Comparison of ENCODE assay signal across 12 cellular contexts in the genomic region with DNA sequence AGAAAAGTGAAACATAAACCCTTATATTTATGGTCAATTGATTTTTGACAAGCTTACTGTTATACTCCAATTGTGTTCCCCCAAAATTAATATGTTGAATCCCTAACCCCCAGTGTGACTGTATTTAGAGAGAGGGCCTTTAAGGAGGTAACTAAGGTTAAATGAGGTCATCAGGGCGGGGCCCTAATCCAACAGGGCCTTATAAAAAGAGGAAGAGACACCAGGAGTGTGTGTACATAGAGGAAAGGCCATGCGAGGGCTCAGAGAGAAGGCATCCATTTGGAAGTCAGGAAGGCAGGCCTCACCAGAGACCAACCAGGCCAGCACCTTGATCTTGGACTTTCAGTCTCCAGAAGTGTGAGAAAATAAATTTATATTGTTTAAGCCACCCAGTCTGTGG. TPM values are rescaled to one million over a fixed set of nuclear protein-coding genes. Genes with fewer than 3 reads are reported as not detected.
A peak's percentile ranks its signal among the peaks of the same experiment; 100 is the strongest.
DNase-seq lines count a peak whose midpoint lies in the region; ATAC-seq and TF ChIP-seq lines count a peak whose summit lies in the region.
"Had no signal": no experiment of that assay in that cellular context is flagged by ENCODE, and none has a peak within 500 bp of the region (broad histone marks: within the 10 kb centered on the region; RNA-seq: fewer than 3 reads in every experiment).

No MANE protein-coding gene starts in this region.

- H4K20me1 ChIP-seq in OCI-LY7 (ENCODE audit: insufficient read depth, low read length): no peaks in the 10 kb centered on the region

- no peaks in the 10 kb centered on the region for H3K9me2 ChIP-seq in OCI-LY7 (ENCODE audit: insufficient read depth, low read length)

- H3K9me3 ChIP-seq in OCI-LY7 (ENCODE audit: low read length): no peaks in the 10 kb centered on the region
- H3K9me3 ChIP-seq: tibial artery had no signal

- peaks cover 4 to 18% of the 10 kb centered on the region in 2 donors for H3K36me3 Mint-ChIP-seq in activated T-cell treated with anti-CD3 and anti-CD28 coated beads, Interleukin-2, amount 50 U/mL, for 72 hours (ENCODE audit: insufficient read depth in 2 of 2)
- H3K36me3 Mint-ChIP-seq in activated T-cell treated with anti-CD3 and anti-CD28 coated beads, Interleukin-2, amount 50 U/mL, for 4 hours (ENCODE audit: insufficient read depth): peaks cover 48% of the 10 kb centered on the region
- peaks cover 88% of the 10 kb centered on the region for H3K36me3 Mint-ChIP-seq in activated T-helper 2 cell treated with anti-CD3 and anti-CD28 coated beads, Interferon-gamma antibody, Interleukin-2, Interleukin-4, amounts not matched to agents 10 μg/mL and 5 μg/mL and 100 μg/mL, durations not matched to agents 14 hours and 24 hours and 36 hours (ENCODE audit: low read depth)
- H3K36me3 Mint-ChIP-seq in progenitor cell of endocrine pancreas (ENCODE audit: insufficient read depth) (peaks cover 37% of the 10 kb centered on the region), Calu3 (ENCODE audit: insufficient read depth, unreplicated experiment) (peaks cover 47% of the 10 kb centered on the region)

- CTCF ChIA-PET in Calu3 (lab: Charles Lee): interaction anchor here (0.7 kb wide), 1 partner anchor 11 kb away, joined by 5 read pairs; no protein-coding TSS in a partner anchor
- CTCF ChIA-PET in OCI-LY7 (lab: Charles Lee; ENCODE audit: unreplicated experiment): no interaction called here

- no peaks in the 10 kb centered on the region for H3K27me3 Mint-ChIP-seq in activated T-cell treated with anti-CD3 and anti-CD28 coated beads, Interleukin-2, amount 50 U/mL, for 72 hours (ENCODE audit: low read depth)
- H3K27me3 Mint-ChIP-seq in activated T-cell treated with anti-CD3 and anti-CD28 coated beads, Interleukin-2, amount 50 U/mL, for 4 hours (ENCODE audit: low read depth): no peaks in the 10 kb centered on the region
- H3K27me3 Mint-ChIP-seq in activated T-helper 2 cell treated with anti-CD3 and anti-CD28 coated beads, Interferon-gamma antibody, Interleukin-2, Interleukin-4, amounts not matched to agents 10 μg/mL and 5 μg/mL and 100 μg/mL, durations not matched to agents 14 hours and 24 hours and 36 hours (ENCODE audit: low read depth): no peaks in the 10 kb centered on the region
- H3K27me3 Mint-ChIP-seq in progenitor cell of endocrine pancreas: no peaks in the 10 kb centered on the region
- no peaks in the 10 kb centered on the region for H3K27me3 Mint-ChIP-seq in Calu3 (ENCODE audit: unreplicated experiment)

- H3K4me1 ChIP-seq in OCI-LY7 (ENCODE audit: insufficient read depth, low read length, poor library complexity, severe bottlenecking): no peaks in the 10 kb centered on the region
- H3K4me1 ChIP-seq: tibial artery had no signal

- ATAC-seq in activated T-cell treated with anti-CD3 and anti-CD28 coated beads, Interleukin-2, amount 50 U/mL, for 72 hours (replicated peaks in 1 of 2): no peak
- no peak for ATAC-seq in activated T-cell treated with anti-CD3 and anti-CD28 coated beads, Interleukin-2, amount 50 U/mL, for 4 hours

- POLR2A ChIA-PET in OCI-LY7 (lab: Charles Lee): interaction anchor here (1.0 kb wide), 1 partner anchor 15 kb away, joined by 3 read pairs; a partner anchor contains a TSS

- no peak for DNase-seq in activated T-cell treated with anti-CD3 and anti-CD28 coated beads, Interleukin-2, amount 50 U/mL, for 72 hours
- no peak for DNase-seq in activated T-cell treated with anti-CD3 and anti-CD28 coated beads, Interleukin-2, amount 50 U/mL, for 4 hours
- DNase-seq in NOMO-1 treated with DMSO at 0.1 percent for 48 hours (lab: John Stamatoyannopoulos, UW; ENCODE audit: unreplicated experiment) (peak; percentile 82), progenitor cell of endocrine pancreas (ENCODE audit: low spot score, unreplicated experiment) (no peak), Calu3 (no peak), inferior parietal cortex (ENCODE audit: extremely low spot score) (no peak), OCI-LY7 (ENCODE audit: low spot score) (no peak)
- DNase-seq in activated T-helper 2 cell treated with anti-CD3 and anti-CD28 coated beads, Interferon-gamma antibody, Interleukin-2, Interleukin-4, amounts not matched to agents 10 μg/mL and 5 μg/mL and 100 μg/mL, durations not matched to agents 14 hours and 24 hours and 36 hours (ENCODE audit: low spot score): no peak
- DNase-seq: NCI-H146, NCI-H446 treated with DMSO at 0.1 percent for 48 hours had no signal

- peak overlapping the region; percentile 21 for H3K27ac Mint-ChIP-seq in activated T-cell treated with anti-CD3 and anti-CD28 coated beads, Interleukin-2, amount 50 U/mL, for 72 hours
- peak overlapping the region; percentile 83 for H3K27ac Mint-ChIP-seq in activated T-helper 2 cell treated with anti-CD3 and anti-CD28 coated beads, Interferon-gamma antibody, Interleukin-2, Interleukin-4, amounts not matched to agents 10 μg/mL and 5 μg/mL and 100 μg/mL, durations not matched to agents 14 hours and 24 hours and 36 hours
- H3K27ac Mint-ChIP-seq in progenitor cell of endocrine pancreas: peak overlapping the region; percentile 29
- no peak overlapping the region for H3K27ac Mint-ChIP-seq in Calu3 (ENCODE audit: unreplicated experiment)

- TF ChIP-seq CTCF in progenitor cell of endocrine pancreas (IDR thresholded peaks at IDR 0.05; ENCODE audit: unreplicated experiment) (no peak), Calu3 (IDR thresholded peaks at IDR 0.05; ENCODE audit: unreplicated experiment) (no peak), OCI-LY7 (conservative IDR thresholded peaks at IDR 0.05; ENCODE audit: low read length) (no peak)

- H3K27ac ChIP-seq in OCI-LY7 (ENCODE audit: low read depth, low read length, poor library complexity, severe bottlenecking): no peak overlapping the region
- H3K27ac ChIP-seq: tibial artery had no signal

- peaks cover 23% of the 10 kb centered on the region for H3K4me1 Mint-ChIP-seq in activated T-cell treated with anti-CD3 and anti-CD28 coated beads, Interleukin-2, amount 50 U/mL, for 72 hours (ENCODE audit: low read depth)
- peaks cover 29% of the 10 kb centered on the region for H3K4me1 Mint-ChIP-seq in activated T-cell treated with anti-CD3 and anti-CD28 coated beads, Interleukin-2, amount 50 U/mL, for 4 hours (ENCODE audit: low read depth)
- peaks cover 47% of the 10 kb centered on the region for H3K4me1 Mint-ChIP-seq in activated T-helper 2 cell treated with anti-CD3 and anti-CD28 coated beads, Interferon-gamma antibody, Interleukin-2, Interleukin-4, amounts not matched to agents 10 μg/mL and 5 μg/mL and 100 μg/mL, durations not matched to agents 14 hours and 24 hours and 36 hours (ENCODE audit: low read depth)
- H3K4me1 Mint-ChIP-seq in progenitor cell of endocrine pancreas (ENCODE audit: low read depth) (peaks cover 3% of the 10 kb centered on the region), Calu3 (ENCODE audit: low read depth, unreplicated experiment) (peaks cover 29% of the 10 kb centered on the region)

- intact Hi-C loops in activated T-helper 2 cell treated with anti-CD3 and anti-CD28 coated beads, Interferon-gamma antibody, Interleukin-2, Interleukin-4, amounts not matched to agents 10 μg/mL and 5 μg/mL and 100 μg/mL, durations not matched to agents 14 hours and 24 hours and 36 hours (cut with micrococcal nuclease): loop anchor here (1.0 to 5.0 kb wide), 3 partner anchors 14 to 319 kb away; a partner anchor contains a TSS
- intact Hi-C loops in Calu3 (cut with micrococcal nuclease; ENCODE audit: unreplicated experiment) (no loop called here), OCI-LY7 (cut with micrococcal nuclease; ENCODE audit: unreplicated experiment) (no loop called here)

- H3K36me3 ChIP-seq in OCI-LY7 (ENCODE audit: insufficient read depth, low read length): peaks cover 93% of the 10 kb centered on the region

- no peaks in the 10 kb centered on the region for H3K79me2 ChIP-seq in OCI-LY7 (ENCODE audit: insufficient read depth, low read depth, low read length)

- H3K4me3 Mint-ChIP-seq in activated T-cell treated with anti-CD3 and anti-CD28 coated beads, Interleukin-2, amount 50 U/mL, for 72 hours: no peak overlapping the region
- no peak overlapping the region for H3K4me3 Mint-ChIP-seq in activated T-cell treated with anti-CD3 and anti-CD28 coated beads, Interleukin-2, amount 50 U/mL, for 4 hours
- no peak overlapping the region for H3K4me3 Mint-ChIP-seq in activated T-helper 2 cell treated with anti-CD3 and anti-CD28 coated beads, Interferon-gamma antibody, Interleukin-2, Interleukin-4, amounts not matched to agents 10 μg/mL and 5 μg/mL and 100 μg/mL, durations not matched to agents 14 hours and 24 hours and 36 hours (ENCODE audit: low read depth)
- H3K4me3 Mint-ChIP-seq in progenitor cell of endocrine pancreas (ENCODE audit: low read depth): no peak overlapping the region
- no peak overlapping the region for H3K4me3 Mint-ChIP-seq in Calu3 (ENCODE audit: low read depth, unreplicated experiment)

- BruUV-seq in Calu3 (replicated peaks; lab: Mats Ljungman, UMichigan) (no TSS peak), OCI-LY7 (replicated peaks; lab: Mats Ljungman, UMichigan) (no TSS peak)

- no peak overlapping the region for H3K4me3 ChIP-seq in OCI-LY7 (ENCODE audit: low read depth, low read length, poor library complexity, severe bottlenecking)
- H3K4me3 ChIP-seq: tibial artery had no signal

- H3K9me3 Mint-ChIP-seq in activated T-cell treated with anti-CD3 and anti-CD28 coated beads, Interleukin-2, amount 50 U/mL, for 72 hours: no peaks in the 10 kb centered on the region
- H3K9me3 Mint-ChIP-seq in activated T-cell treated with anti-CD3 and anti-CD28 coated beads, Interleukin-2, amount 50 U/mL, for 4 hours: no peaks in the 10 kb centered on the region
- H3K9me3 Mint-ChIP-seq in activated T-helper 2 cell treated with anti-CD3 and anti-CD28 coated beads, Interferon-gamma antibody, Interleukin-2, Interleukin-4, amounts not matched to agents 10 μg/mL and 5 μg/mL and 100 μg/mL, durations not matched to agents 14 hours and 24 hours and 36 hours: no peaks in the 10 kb centered on the region
- H3K9me3 Mint-ChIP-seq in progenitor cell of endocrine pancreas (ENCODE audit: low read depth) (no peaks in the 10 kb centered on the region), Calu3 (ENCODE audit: low read depth, unreplicated experiment) (no peaks in the 10 kb centered on the region)

- H2AFZ ChIP-seq in OCI-LY7 (ENCODE audit: low read length): no peak overlapping the region

- H3K4me2 ChIP-seq in OCI-LY7 (ENCODE audit: low read length): no peak overlapping the region

RNA-seq across cellular contexts. Expression of a gene that starts 6.5 kb away (rescaled TPM):
- 10 to 100 TPM; 65.7 to 71.3 TPM for total RNA-seq in activated T-cell treated with anti-CD3 and anti-CD28 coated beads, Interleukin-2, amount 50 U/mL, for 72 hours
- 10 to 100 TPM; 79.2 to 86.8 (median 80.1) TPM for total RNA-seq in activated T-cell treated with anti-CD3 and anti-CD28 coated beads, Interleukin-2, amount 50 U/mL, for 4 hours
- 73.7 and 75.4 TPM in 2 replicates for total RNA-seq in activated T-helper 2 cell treated with anti-CD3 and anti-CD28 coated beads, Interferon-gamma antibody, Interleukin-2, Interleukin-4, amounts not matched to agents 10 μg/mL and 5 μg/mL and 100 μg/mL, durations not matched to agents 14 hours and 24 hours and 36 hours
- 88.5 and 99.0 TPM in 2 replicates for total RNA-seq in progenitor cell of endocrine pancreas
- total RNA-seq in Calu3 (2022): 70.3 and 75.5 TPM in 2 replicates
- total RNA-seq in OCI-LY7 (2014; rRNA removed; shearing (Covaris generic)): 41.5 and 50.5 TPM in 2 replicates
- 80.2 and 93.3 TPM in 2 replicates for total RNA-seq in OCI-LY7 (2022)

RNA-seq across cellular contexts. Expression of a gene that starts 14.6 kb away (rescaled TPM):
- total RNA-seq in activated T-cell treated with anti-CD3 and anti-CD28 coated beads, Interleukin-2, amount 50 U/mL, for 72 hours: 10 to 100 TPM; 47.4 to 49.9 TPM
- total RNA-seq in activated T-cell treated with anti-CD3 and anti-CD28 coated beads, Interleukin-2, amount 50 U/mL, for 4 hours: 10 to 100 TPM; 37.9 to 43.3 (median 42.5) TPM
- total RNA-seq in activated T-helper 2 cell treated with anti-CD3 and anti-CD28 coated beads, Interferon-gamma antibody, Interleukin-2, Interleukin-4, amounts not matched to agents 10 μg/mL and 5 μg/mL and 100 μg/mL, durations not matched to agents 14 hours and 24 hours and 36 hours: 78.4 and 82.9 TPM in 2 replicates
- total RNA-seq in progenitor cell of endocrine pancreas (99.9 and 103 TPM in 2 replicates), Calu3 (2022) (117 and 133 TPM in 2 replicates), OCI-LY7 (2022) (33.6 and 37.7 TPM in 2 replicates)
- 31.1 and 32.0 TPM in 2 replicates for total RNA-seq in OCI-LY7 (2014; rRNA removed; shearing (Covaris generic))

RNA-seq across cellular contexts. Expression of a gene that starts 20.7 kb away (rescaled TPM):
- not detected for total RNA-seq in activated T-cell treated with anti-CD3 and anti-CD28 coated beads, Interleukin-2, amount 50 U/mL, for 72 hours
- under 1 TPM in 1 of 3 donors, not detected in 2; 0.15 TPM for total RNA-seq in activated T-cell treated with anti-CD3 and anti-CD28 coated beads, Interleukin-2, amount 50 U/mL, for 4 hours
- total RNA-seq in activated T-helper 2 cell treated with anti-CD3 and anti-CD28 coated beads, Interferon-gamma antibody, Interleukin-2, Interleukin-4, amounts not matched to agents 10 μg/mL and 5 μg/mL and 100 μg/mL, durations not matched to agents 14 hours and 24 hours and 36 hours: not detected in 2 replicates
- total RNA-seq in progenitor cell of endocrine pancreas: 1.7 and 2.4 TPM in 2 replicates
- 0.38 and 0.51 TPM in 2 replicates for total RNA-seq in Calu3 (2022)
- not detected in 2 replicates for total RNA-seq in OCI-LY7 (2014; rRNA removed; shearing (Covaris generic))
- not detected in 2 replicates for total RNA-seq in OCI-LY7 (2022)
- total RNA-seq: fibroblast of villous mesenchyme had no signal
